In genomic region chr7:141227454-141227853, GRCh38 we compare ENCODE assay signal across 19 cellular contexts.
DNase-seq lines count a peak whose midpoint lies in the region; ATAC-seq, FAIRE-seq and TF ChIP-seq lines count a peak whose summit lies in the region.
"Had no signal": no experiment of that assay in that cellular context is flagged by ENCODE, and none has a peak within 500 bp of the region (broad histone marks: within the 10 kb centered on the region; RNA-seq: fewer than 3 reads in every experiment).

No MANE protein-coding gene starts in this region.

- in situ Hi-C loops in mammary epithelial cell (cut with MboI; ENCODE audit: low sequenced_read_pairs in 2 of 2), result no loop called here
- in situ Hi-C loops in K562 (cut with MboI), result no loop called here

- no peaks in the 10 kb centered on the region for H3K36me3 Mint-ChIP-seq in MCF 10A (ENCODE audit: insufficient read depth, unreplicated experiment)
- no peaks in the 10 kb centered on the region for H3K36me3 Mint-ChIP-seq in CD8-positive, alpha-beta T cell
- H3K36me3 Mint-ChIP-seq: CD4-positive, CD25-positive, alpha-beta regulatory T cell; T-cell had no signal

- BruUV-seq in MCF 10A (replicated peaks; lab: Mats Ljungman, UMichigan), result no TSS peak
- BruUV-seq in mammary epithelial cell (replicated peaks; lab: Mats Ljungman, UMichigan), result no TSS peak
- no TSS peak for BruUV-seq in K562 (replicated peaks; lab: Mats Ljungman, UMichigan)

- no peak for TF ChIP-seq EP300 in K562 (IDR thresholded peaks at IDR 0.05; ENCODE audit: low read length)

- no peaks in the 10 kb centered on the region for H3K4me1 Mint-ChIP-seq in MCF 10A (ENCODE audit: insufficient read depth, unreplicated experiment)
- no peaks in the 10 kb centered on the region for H3K4me1 Mint-ChIP-seq in CD8-positive, alpha-beta T cell (ENCODE audit: low read depth)
- H3K4me1 Mint-ChIP-seq: CD4-positive, CD25-positive, alpha-beta regulatory T cell; T-cell had no signal

- H3K79me2 ChIP-seq in mammary epithelial cell (ENCODE audit: insufficient read depth, low read length) (no peaks in the 10 kb centered on the region), K562 (ENCODE audit: control insufficient read depth, insufficient read depth, low read length) (no peaks in the 10 kb centered on the region)

- H3K9ac ChIP-seq in mammary epithelial cell (ENCODE audit: insufficient read depth, low read length) (no peak overlapping the region), K562 (ENCODE audit: insufficient read depth in 1 of 2, low read depth in 2 of 2, low read length in 2 of 2) (no peak overlapping the region)

- no peak overlapping the region for H3K27ac ChIP-seq in mammary epithelial cell (ENCODE audit: insufficient read depth, low read depth, low read length)
- no peak overlapping the region for H3K27ac ChIP-seq in K562 (ENCODE audit: extremely low read depth, low read depth, low read length)
- no peak overlapping the region for H3K27ac ChIP-seq in CD8-positive, alpha-beta T cell (ENCODE audit: low read depth, low read length)

- H3K4me1 ChIP-seq in mammary epithelial cell (ENCODE audit: insufficient read depth, low read length) (no peaks in the 10 kb centered on the region), K562 (replicated peaks in 1 of 2; ENCODE audit: control insufficient read depth in 2 of 2, insufficient read depth in 2 of 2, low read length in 2 of 2) (no peaks in the 10 kb centered on the region)
- no peaks in the 10 kb centered on the region for H3K4me1 ChIP-seq in CD8-positive, alpha-beta T cell (ENCODE audit: insufficient read depth, low read length)
- H3K4me1 ChIP-seq: BE2C, HAP-1 had no signal

- H3K4me2 ChIP-seq in mammary epithelial cell (ENCODE audit: insufficient read depth, low read depth, low read length) (no peak overlapping the region), K562 (ENCODE audit: insufficient read depth, low read length) (no peak overlapping the region)

- H3K27ac Mint-ChIP-seq in MCF 10A (ENCODE audit: low read depth, unreplicated experiment), result no peak overlapping the region
- no peak overlapping the region for H3K27ac Mint-ChIP-seq in CD8-positive, alpha-beta T cell
- H3K27ac Mint-ChIP-seq: CD4-positive, CD25-positive, alpha-beta regulatory T cell; T-cell had no signal

- ATAC-seq in K562 (peak; percentile 45; the same call in 1 of the 3 replicates), GM21723 (IDR thresholded peaks at IDR 0.05; ENCODE audit: unreplicated experiment) (no peak)
- ATAC-seq in CD8-positive, alpha-beta T cell, result no peak
- ATAC-seq: PC-3, SK-N-SH treated with all-trans-retinoic acid at 6 μM for 48 hours, T-cell had no signal

- no peak overlapping the region for H2AFZ ChIP-seq in mammary epithelial cell (ENCODE audit: low read depth, low read length)
- no peak overlapping the region for H2AFZ ChIP-seq in K562 (ENCODE audit: low read depth, low read length)

- TF ChIP-seq POLR2A in K562 (conservative IDR thresholded peaks at IDR 0.05), result no peak

- no peaks in the 10 kb centered on the region for H3K9me3 ChIP-seq in mammary epithelial cell (replicated peaks; ENCODE audit: insufficient read depth, low read length)
- H3K9me3 ChIP-seq in K562 (replicated peaks; ENCODE audit: control insufficient read depth, insufficient read depth, low read depth, low read length), result no peaks in the 10 kb centered on the region
- H3K9me3 ChIP-seq in CD8-positive, alpha-beta T cell (ENCODE audit: low read length), result no peaks in the 10 kb centered on the region
- H3K9me3 ChIP-seq: BE2C, HAP-1 had no signal

- H3K4me3 ChIP-seq in mammary epithelial cell (replicated peaks in 1 of 3; ENCODE audit: insufficient read depth in 1 of 3, low read depth in 2 of 3, low read length in 3 of 3) (no peak overlapping the region), K562 (no peak overlapping the region)
- H3K4me3 ChIP-seq in CD8-positive, alpha-beta T cell (ENCODE audit: low read depth, low read length), result no peak overlapping the region
- H3K4me3 ChIP-seq: HAP-1 had no signal

- H3K27me3 Mint-ChIP-seq in MCF 10A (ENCODE audit: insufficient read depth, unreplicated experiment), result no peaks in the 10 kb centered on the region
- H3K27me3 Mint-ChIP-seq in CD8-positive, alpha-beta T cell (ENCODE audit: low read depth), result peaks cover 11% of the 10 kb centered on the region

- no peaks in the 10 kb centered on the region for H3K27me3 ChIP-seq in mammary epithelial cell (ENCODE audit: insufficient read depth, low read length)
- H3K27me3 ChIP-seq in K562 (ENCODE audit: control insufficient read depth in 2 of 2, insufficient read depth in 2 of 2, low read length in 2 of 2), result peaks cover 0 to 11% of the 10 kb centered on the region in 2 experiments; a peak in 1 of 5 replicates
- no peaks in the 10 kb centered on the region for H3K27me3 ChIP-seq in CD8-positive, alpha-beta T cell (ENCODE audit: insufficient read depth, low read length)
- H3K27me3 ChIP-seq: BE2C had no signal

- TF ChIP-seq RAD21 in K562 (CRISPR knock-in tag; conservative IDR thresholded peaks at IDR 0.05 in 1 of 2, IDR thresholded peaks at IDR 0.05 in 1 of 2), result no peak

- H3K4me3 Mint-ChIP-seq in MCF 10A (ENCODE audit: unreplicated experiment), result no peak overlapping the region
- H3K4me3 Mint-ChIP-seq in CD8-positive, alpha-beta T cell, result no peak overlapping the region
- H3K4me3 Mint-ChIP-seq: CD4-positive, CD25-positive, alpha-beta regulatory T cell; T-cell had no signal

- H3K9me1 ChIP-seq in K562 (ENCODE audit: control insufficient read depth, insufficient read depth, low read length), result no peaks in the 10 kb centered on the region

- peaks cover 24% of the 10 kb centered on the region for H3K9me3 Mint-ChIP-seq in MCF 10A (ENCODE audit: unreplicated experiment)
- no peaks in the 10 kb centered on the region for H3K9me3 Mint-ChIP-seq in CD8-positive, alpha-beta T cell
- H3K9me3 Mint-ChIP-seq: T-cell had no signal

- POLR2A ChIA-PET in MCF 10A (lab: Yijun Ruan, JAX) (no interaction called here), K562 (lab: Yijun Ruan, JAX) (interaction anchor here (0.6 kb wide), 1 partner anchor 208 kb away, joined by 3 read pairs; no protein-coding TSS in a partner anchor)
- POLR2A ChIA-PET in CD8-positive, alpha-beta T cell (lab: Charles Lee), result no interaction called here

- CTCF ChIA-PET in MCF 10A (lab: Yijun Ruan, JAX), result no interaction called here
- CTCF ChIA-PET in mammary epithelial cell (lab: Charles Lee; ENCODE audit: low non-redundant PET), result no interaction called here
- CTCF ChIA-PET in K562 (lab: Yijun Ruan, JAX; ENCODE audit: low intra/inter-chr PET ratio), result no interaction called here
- CTCF ChIA-PET in CD8-positive, alpha-beta T cell (lab: Charles Lee), result no interaction called here

- whole genome bisulfite sequencing in mammary epithelial cell (ENCODE audit: low coverage, missing lambda C conversion rate), result 66% methylated on average over 4 of the region's 4 CpGs
- WGBS in K562 (ENCODE audit: insufficient coverage, low coverage, missing lambda C conversion rate), result 2% methylated on average over 4 of the region's 4 CpGs

- dilution Hi-C loops in mammary epithelial cell (cut with HindIII; ENCODE audit: low sequenced_read_pairs), result no loop called here

- DNase-seq in MCF 10A (ENCODE audit: unreplicated experiment) (peak; percentile 28), mammary epithelial cell (no peak), NCI-H146 treated with DMSO at 0.1 percent for 48 hours (lab: John Stamatoyannopoulos, UW; ENCODE audit: unreplicated experiment) (peak; percentile 2), K562 (ENCODE audit: extremely low read depth in 1 of 4, low spot score in 3 of 4) (no peak), NCI-H1694 (lab: John Stamatoyannopoulos, UW) (no peak)
- no peak for DNase-seq in CD8-positive, alpha-beta T cell
- DNase-seq: BE2C; CD4-positive, CD25-positive, alpha-beta regulatory T cell; DMS79; NCI-H1105 treated with DMSO at 0.1 percent for 48 hours; NCI-H187 treated with DMSO at 0.1 percent for 48 hours; PC-3; RPMI8226; SHP77 treated with DMSO at 0.1 percent for 48 hours; T-cell had no signal

- intact Hi-C loops in MCF 10A (cut with micrococcal nuclease) (loop anchor here (5.0 kb wide), 1 partner anchor 305 kb away; no protein-coding TSS in a partner anchor), mammary epithelial cell (cut with micrococcal nuclease) (loop anchor here (10.0 kb wide), 1 partner anchor 213 kb away; the partner anchor contains the start of gene MRPS33), K562 (cut with micrococcal nuclease) (no loop called here)
- intact Hi-C loops in CD8-positive, alpha-beta T cell (cut with DNase I, micrococcal nuclease), result no loop called here

- H4K20me1 ChIP-seq in mammary epithelial cell (ENCODE audit: insufficient read depth, low read length) (no peaks in the 10 kb centered on the region), K562 (replicated peaks; ENCODE audit: control insufficient read depth, insufficient read depth, low read length) (no peaks in the 10 kb centered on the region)

- TF ChIP-seq CTCF in MCF 10A (IDR thresholded peaks at IDR 0.05; ENCODE audit: unreplicated experiment), result no peak
- no peak for TF ChIP-seq CTCF in mammary epithelial cell (conservative IDR thresholded peaks at IDR 0.05 in 1 of 2, IDR thresholded peaks at IDR 0.05 in 1 of 2; ENCODE audit: extremely low read depth in 1 of 2, insufficient read depth in 1 of 2, low read depth in 1 of 2, low read length in 2 of 2)
- TF ChIP-seq CTCF in K562 (IDR thresholded peaks at IDR 0.05 in 2 of 3, conservative IDR thresholded peaks at IDR 0.05 in 1 of 3; ENCODE audit: insufficient read depth in 2 of 3, low read depth in 1 of 3, low read length in 3 of 3), result no peak
- TF ChIP-seq CTCF in CD8-positive, alpha-beta T cell (IDR thresholded peaks at IDR 0.05), result no peak

- H3K36me3 ChIP-seq in mammary epithelial cell (ENCODE audit: insufficient read depth, low read length) (no peaks in the 10 kb centered on the region), K562 (ENCODE audit: control insufficient read depth, insufficient read depth, low read length) (no peaks in the 10 kb centered on the region)
- H3K36me3 ChIP-seq in CD8-positive, alpha-beta T cell (ENCODE audit: insufficient read depth, low read length), result no peaks in the 10 kb centered on the region
- H3K36me3 ChIP-seq: BE2C, HAP-1 had no signal

- no peak for FAIRE-seq in K562 (lab: Jason Lieb, UNC)
- FAIRE-seq: G401.6 had no signal

Comparison
In these comparisons a context has a peak if more than half of its experiments do, and no peak if none do; other contexts are left out.
1. DNase-seq: peak in MCF 10A (single experiment) and NCI-H146 treated with DMSO at 0.1 percent for 48 hours (single experiment); none in mammary epithelial cell (single experiment), K562 (0 of 4), NCI-H1694 (single experiment) and CD8-positive, alpha-beta T cell (0 of 7).
2. intact Hi-C loops: an anchor here in MCF 10A (5.0 kb wide) and mammary epithelial cell (10.0 kb wide); none called in K562 and CD8-positive, alpha-beta T cell.